ENCODE assay signal across 26 cellular contexts in genomic region chr4:34891892-34892291, GRCh38.
DNase-seq lines count a peak whose midpoint lies in the region; ATAC-seq, FAIRE-seq and TF ChIP-seq lines count a peak whose summit lies in the region.
"Had no signal": no experiment of that assay in that cellular context is flagged by ENCODE, and none has a peak within 500 bp of the region (broad histone marks: within the 10 kb centered on the region; RNA-seq: fewer than 3 reads in every experiment).

No MANE protein-coding gene starts in this region.

- WGBS in pancreas, 2 donors = 71 to 85% methylated on average over 1 of the region's 1 CpG

- POLR2A ChIA-PET in PC-9 (lab: Charles Lee; ENCODE audit: unreplicated experiment) = no interaction called here

- no peaks in the 10 kb centered on the region for H3K79me2 ChIP-seq in PC-9 (ENCODE audit: low read depth)

- H3K27ac ChIP-seq in pancreas = no peak overlapping the region
- H3K27ac ChIP-seq in PC-9 = no peak overlapping the region
- H3K27ac ChIP-seq: 22Rv1; A549; BLaER1 treated with 17β-estradiol and CSF1 and Interleukin-3, amounts not matched to agents 10 nM and 100 nM had no signal

- no peaks in the 10 kb centered on the region for H4K20me1 ChIP-seq in PC-9 (ENCODE audit: insufficient read depth)
- H4K20me1 ChIP-seq: BLaER1 treated with 17β-estradiol and CSF1 and Interleukin-3, amounts not matched to agents 10 nM and 100 nM had no signal

- no peak for DNase-seq in pancreas
- DNase-seq in PC-9 = no peak
- DNase-seq in activated CD4-positive, CD25-positive, alpha-beta regulatory T cell treated with anti-CD3 and anti-CD28 coated beads, Interleukin-2, amount 50 U/mL, for 72 hours = no peak
- no peak for DNase-seq in SIG-M5 treated with dmso at 0.1 percent for 504 hours (lab: John Stamatoyannopoulos, UW; ENCODE audit: unreplicated experiment)
- DNase-seq in stimulated activated naive CD8-positive, alpha-beta T cell treated with anti-CD3 and anti-CD28 coated beads, Interleukin-15, Interleukin-2, amounts not matched to agents 100 U/mL and 50 U/mL, for 24 hours = no peak
- DNase-seq: ACHN; AML-193; BE2C; CD4-positive, alpha-beta T cell; CD8-positive, alpha-beta memory T cell; DMS 273 treated with DMSO at 0.1 percent for 48 hours; DMS79; EL; GF-D8; H9 had no signal

- intact Hi-C loops in pancreas (cut with DNase I) = no loop called here
- intact Hi-C loops in PC-9 (cut with micrococcal nuclease; ENCODE audit: unreplicated experiment) = no loop called here

- no peak for ATAC-seq in pancreas
- no peak for ATAC-seq in stimulated activated naive CD8-positive, alpha-beta T cell treated with anti-CD3 and anti-CD28 coated beads, Interleukin-15, Interleukin-2, amounts not matched to agents 100 U/mL and 50 U/mL, for 24 hours
- ATAC-seq: A549, GM23338, HCT116 had no signal

- H3K4me3 ChIP-seq in pancreas (no peak overlapping the region), PC-9 (no peak overlapping the region)
- H3K4me3 ChIP-seq: A549; BLaER1 treated with 17β-estradiol and CSF1 and Interleukin-3, amounts not matched to agents 10 nM and 100 nM; GM23338 had no signal

- no peaks in the 10 kb centered on the region for H3K27me3 ChIP-seq in pancreas
- H3K27me3 ChIP-seq in PC-9 (ENCODE audit: insufficient read depth, low read depth) = no peaks in the 10 kb centered on the region
- H3K27me3 ChIP-seq: BE2C; BLaER1 treated with 17β-estradiol and CSF1 and Interleukin-3, amounts not matched to agents 10 nM and 100 nM had no signal

- TF ChIP-seq CTCF in pancreas (IDR thresholded peaks at IDR 0.05) (no peak), PC-9 (conservative IDR thresholded peaks at IDR 0.05) (no peak)

- CTCF ChIA-PET in PC-9 (lab: Charles Lee) = no interaction called here

- H3K4me1 ChIP-seq in pancreas = no peaks in the 10 kb centered on the region
- H3K4me1 ChIP-seq in PC-9 (replicated peaks; ENCODE audit: insufficient read depth) = no peaks in the 10 kb centered on the region
- H3K4me1 ChIP-seq: A549, BE2C had no signal

- no peak overlapping the region for H2AFZ ChIP-seq in PC-9

- H3K9me3 ChIP-seq in pancreas (no peaks in the 10 kb centered on the region), PC-9 (ENCODE audit: insufficient read depth, low read depth) (no peaks in the 10 kb centered on the region)
- H3K9me3 ChIP-seq: A549; BE2C; BLaER1 treated with 17β-estradiol and CSF1 and Interleukin-3, amounts not matched to agents 10 nM and 100 nM had no signal

- H3K36me3 ChIP-seq in pancreas (no peaks in the 10 kb centered on the region), PC-9 (ENCODE audit: low read depth) (no peaks in the 10 kb centered on the region)
- H3K36me3 ChIP-seq: BE2C; BLaER1 treated with 17β-estradiol and CSF1 and Interleukin-3, amounts not matched to agents 10 nM and 100 nM had no signal

- FAIRE-seq in A204.1 (lab: Jason Lieb, UNC) = peak; percentile 96
- FAIRE-seq in TTC549 (lab: Jason Lieb, UNC) = peak; percentile 86
- FAIRE-seq in endometrium (lab: Jason Lieb, UNC) = peak; percentile 73
- peak; percentile 94 for FAIRE-seq in pancreas (lab: Jason Lieb, UNC)
- FAIRE-seq: A549, D721Med, GM12891, GM18507 had no signal

- no TSS peak for BruUV-seq in PC-9 (replicated peaks; lab: Mats Ljungman, UMichigan)

- no peak overlapping the region for H3K4me2 ChIP-seq in PC-9
- H3K4me2 ChIP-seq: A549; BLaER1 treated with 17β-estradiol and CSF1 and Interleukin-3, amounts not matched to agents 10 nM and 100 nM; GM23338 had no signal

- no peaks in the 10 kb centered on the region for H3K9me2 ChIP-seq in PC-9 (ENCODE audit: insufficient read depth)

- H3F3A ChIP-seq in PC-9 (ENCODE audit: insufficient read depth, low read depth) = no peaks in the 10 kb centered on the region
